Comparison of ENCODE assay signal across 1 cellular context in the genomic region with DNA sequence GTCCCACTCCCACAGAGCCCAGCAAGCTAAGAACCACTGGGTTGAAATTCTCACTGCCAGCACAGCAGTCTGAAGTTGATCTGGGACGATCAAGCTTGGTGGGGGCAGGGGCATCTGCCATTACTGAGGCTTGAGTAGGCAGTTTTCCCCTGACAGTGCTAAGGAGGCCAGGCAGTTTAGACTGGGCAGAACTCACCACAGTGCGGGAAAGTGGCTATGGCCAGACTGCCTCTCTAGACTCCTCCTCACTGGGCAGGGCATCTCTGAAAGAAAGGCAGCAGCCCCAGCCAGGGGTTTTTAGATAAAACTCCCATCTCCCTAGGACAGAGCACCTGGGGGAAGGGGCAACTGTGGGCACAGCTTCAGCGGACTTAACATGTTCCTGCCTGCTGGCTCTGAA. TPM values are rescaled to one million over a fixed set of nuclear protein-coding genes. Genes with fewer than 3 reads are reported as not detected.
"Had no signal": no experiment of that assay in that cellular context is flagged by ENCODE, and none has a peak within 500 bp of the region (broad histone marks: within the 10 kb centered on the region; RNA-seq: fewer than 3 reads in every experiment).

No MANE protein-coding gene starts in this region.

RNA-seq across cellular contexts. Expression of a gene that starts 22.2 kb away (rescaled TPM):
- total RNA-seq: PC-9 had no signal
